ENCODE assay signal across 17 cellular contexts in genomic region chr5:32279223-32279622, GRCh38. TPM values are rescaled to one million over a fixed set of nuclear protein-coding genes. Genes with fewer than 3 reads are reported as not detected.
DNase-seq lines count a peak whose midpoint lies in the region; ATAC-seq and TF ChIP-seq lines count a peak whose summit lies in the region.
"Had no signal": no experiment of that assay in that cellular context is flagged by ENCODE, and none has a peak within 500 bp of the region (broad histone marks: within the 10 kb centered on the region; RNA-seq: fewer than 3 reads in every experiment).

No MANE protein-coding gene starts in this region.

- no peaks in the 10 kb centered on the region for H3K36me3 ChIP-seq in GM23338 (ENCODE audit: insufficient read depth)
- H3K36me3 ChIP-seq in naive thymus-derived CD4-positive, alpha-beta T cell (ENCODE audit: control insufficient read depth in 2 of 3, insufficient read depth in 3 of 3, low read length in 3 of 3) = peaks cover 0 to 11% (median 0%) of the 10 kb centered on the region in 3 experiments

- H3F3A ChIP-seq in GM23338 (replicated peaks; ENCODE audit: low read depth) = no peaks in the 10 kb centered on the region; the same call in 1 of the 2 replicates

- CTCF ChIA-PET in naive thymus-derived CD4-positive, alpha-beta T cell (lab: Charles Lee) = no interaction called here

- no peaks in the 10 kb centered on the region for H3K27me3 ChIP-seq in GM23338 (ENCODE audit: insufficient read depth)
- no peaks in the 10 kb centered on the region for H3K27me3 ChIP-seq in naive thymus-derived CD4-positive, alpha-beta T cell (ENCODE audit: control insufficient read depth in 2 of 2, insufficient read depth in 2 of 2, low read length in 2 of 2)

- no peaks in the 10 kb centered on the region for H3K9me3 ChIP-seq in naive thymus-derived CD4-positive, alpha-beta T cell (ENCODE audit: control insufficient read depth in 2 of 3, low read length in 3 of 3)

- TF ChIP-seq CTCF in GM23338 (conservative IDR thresholded peaks at IDR 0.05; ENCODE audit: low read depth in 2 of 2) = no peak

- H3K9me2 ChIP-seq in GM23338 (ENCODE audit: insufficient read depth) = no peaks in the 10 kb centered on the region

- H3K27me3 Mint-ChIP-seq in activated CD4-positive, alpha-beta T cell treated with anti-CD3 and anti-CD28 coated beads, Interleukin-2, amount 10 ng/mL, durations not matched to agents 24 days and 14 days = no peaks in the 10 kb centered on the region
- peaks cover 10% of the 10 kb centered on the region for H3K27me3 Mint-ChIP-seq in GM23338 (ENCODE audit: insufficient read depth, low read depth, poor library complexity)
- H3K27me3 Mint-ChIP-seq in activated T-helper 1 cell treated with anti-CD3 and anti-CD28 coated beads, Interleukin-12 subunit alpha, Interleukin-12 subunit beta, Interleukin-2, Interleukin-4 antibody, amounts not matched to agents 30 ng/mL and 10 ng/mL and 1 ng/mL, durations not matched to agents 14 hours and 24 hours and 36 hours (ENCODE audit: insufficient read depth) = no peaks in the 10 kb centered on the region
- no peaks in the 10 kb centered on the region for H3K27me3 Mint-ChIP-seq in naive thymus-derived CD4-positive, alpha-beta T cell

- H3K79me2 ChIP-seq in GM23338 (replicated peaks; ENCODE audit: insufficient read depth) = peaks cover 74% of the 10 kb centered on the region

- POLR2A ChIA-PET in naive thymus-derived CD4-positive, alpha-beta T cell (lab: Charles Lee) = interaction anchor here (0.6 kb wide), 1 partner anchor 1568 kb away, joined by 4 read pairs; no protein-coding TSS in a partner anchor

- no peaks in the 10 kb centered on the region for H3K9me3 Mint-ChIP-seq in activated CD4-positive, alpha-beta T cell treated with anti-CD3 and anti-CD28 coated beads, Interleukin-2, amount 10 ng/mL, durations not matched to agents 24 days and 14 days
- H3K9me3 Mint-ChIP-seq in GM23338 = no peaks in the 10 kb centered on the region
- H3K9me3 Mint-ChIP-seq in activated T-helper 1 cell treated with anti-CD3 and anti-CD28 coated beads, Interleukin-12 subunit alpha, Interleukin-12 subunit beta, Interleukin-2, Interleukin-4 antibody, amounts not matched to agents 30 ng/mL and 10 ng/mL and 1 ng/mL, durations not matched to agents 14 hours and 24 hours and 36 hours = peaks cover 5% of the 10 kb centered on the region
- peaks cover 0 to 4% (median 0%) of the 10 kb centered on the region in 11 donors for H3K9me3 Mint-ChIP-seq in naive thymus-derived CD4-positive, alpha-beta T cell

- H3K27ac Mint-ChIP-seq in activated CD4-positive, alpha-beta T cell treated with anti-CD3 and anti-CD28 coated beads, Interleukin-2, amount 10 ng/mL, durations not matched to agents 24 days and 14 days = peak overlapping the region; percentile 20
- H3K27ac Mint-ChIP-seq in GM23338 = peak overlapping the region; percentile 82
- no peak overlapping the region for H3K27ac Mint-ChIP-seq in activated T-helper 1 cell treated with anti-CD3 and anti-CD28 coated beads, Interleukin-12 subunit alpha, Interleukin-12 subunit beta, Interleukin-2, Interleukin-4 antibody, amounts not matched to agents 30 ng/mL and 10 ng/mL and 1 ng/mL, durations not matched to agents 14 hours and 24 hours and 36 hours
- peak overlapping the region in 6 of 9 donors; percentile 9 to 85 (median 40) for H3K27ac Mint-ChIP-seq in naive thymus-derived CD4-positive, alpha-beta T cell

- H3K4me3 ChIP-seq in GM23338 = no peak overlapping the region
- no peak overlapping the region for H3K4me3 ChIP-seq in naive thymus-derived CD4-positive, alpha-beta T cell (ENCODE audit: low read length)
- H3K4me3 ChIP-seq: GM23248 had no signal

- no peak overlapping the region for H2AFZ ChIP-seq in GM23338
- H2AFZ ChIP-seq: GM23248 had no signal

- H4K20me1 ChIP-seq in GM23338 (replicated peaks; ENCODE audit: insufficient read depth) = no peaks in the 10 kb centered on the region

- no peak for DNase-seq in activated CD4-positive, alpha-beta T cell treated with anti-CD3 and anti-CD28 coated beads, Interleukin-2, amount 10 ng/mL, durations not matched to agents 24 days and 14 days
- DNase-seq in activated CD4-positive, alpha-beta T cell treated with anti-CD3 and anti-CD28 coated beads, Interleukin-2, amount 50 U/mL, for 4 hours = no peak
- no peak for DNase-seq in GM23338 (ENCODE audit: low spot score)
- DNase-seq in activated T-helper 1 cell treated with anti-CD3 and anti-CD28 coated beads, Interleukin-12 subunit alpha, Interleukin-12 subunit beta, Interleukin-2, Interleukin-4 antibody, amounts not matched to agents 30 ng/mL and 10 ng/mL and 1 ng/mL, durations not matched to agents 14 hours and 24 hours and 36 hours (ENCODE audit: low spot score) = no peak
- DNase-seq in naive thymus-derived CD4-positive, alpha-beta T cell = no peak
- DNase-seq in left colon = no peak
- DNase-seq in left lobe of liver (ENCODE audit: low spot score) = no peak
- DNase-seq: Calu3, GM23248, KBM-7, NCI-H1092 treated with DMSO at 0.1 percent for 48 hours, NCI-H1694, NCI-H446 treated with DMSO at 0.1 percent for 48 hours, NCI-H774, SHP77 had no signal

- intact Hi-C loops in activated CD4-positive, alpha-beta T cell treated with anti-CD3 and anti-CD28 coated beads, Interleukin-2, amount 10 ng/mL, durations not matched to agents 24 days and 14 days (cut with micrococcal nuclease) = loop anchor here (2.0 kb wide), 1 partner anchor 106 kb away; no protein-coding TSS in a partner anchor
- intact Hi-C loops in activated T-helper 1 cell treated with anti-CD3 and anti-CD28 coated beads, Interleukin-12 subunit alpha, Interleukin-12 subunit beta, Interleukin-2, Interleukin-4 antibody, amounts not matched to agents 30 ng/mL and 10 ng/mL and 1 ng/mL, durations not matched to agents 14 hours and 24 hours and 36 hours (cut with micrococcal nuclease) = no loop called here
- intact Hi-C loops in naive thymus-derived CD4-positive, alpha-beta T cell (cut with micrococcal nuclease) = loop anchor here in 1 of 2 donors (5.0 kb wide), 1 partner anchor 48 kb away; no protein-coding TSS in a partner anchor
- intact Hi-C loops in left colon (cut with DNase I, micrococcal nuclease) = no loop called here

- peaks cover 60% of the 10 kb centered on the region for H3K4me1 ChIP-seq in GM23338 (ENCODE audit: insufficient read depth)
- H3K4me1 ChIP-seq in naive thymus-derived CD4-positive, alpha-beta T cell (ENCODE audit: control insufficient read depth in 2 of 2, insufficient read depth in 2 of 2, low read length in 2 of 2) = peaks cover 7 to 21% of the 10 kb centered on the region in 2 donors

- ATAC-seq in GM23338 (no peak), left colon (no peak), left lobe of liver (no peak), HG03565 (IDR thresholded peaks at IDR 0.05; ENCODE audit: unreplicated experiment) (no peak)
- ATAC-seq in naive thymus-derived CD4-positive, alpha-beta T cell = no peak
- ATAC-seq: Panc1 had no signal

- H3K4me1 Mint-ChIP-seq in activated CD4-positive, alpha-beta T cell treated with anti-CD3 and anti-CD28 coated beads, Interleukin-2, amount 10 ng/mL, durations not matched to agents 24 days and 14 days = peaks cover 56% of the 10 kb centered on the region
- H3K4me1 Mint-ChIP-seq in GM23338 = peaks cover 66% of the 10 kb centered on the region
- peaks cover 77% of the 10 kb centered on the region for H3K4me1 Mint-ChIP-seq in activated T-helper 1 cell treated with anti-CD3 and anti-CD28 coated beads, Interleukin-12 subunit alpha, Interleukin-12 subunit beta, Interleukin-2, Interleukin-4 antibody, amounts not matched to agents 30 ng/mL and 10 ng/mL and 1 ng/mL, durations not matched to agents 14 hours and 24 hours and 36 hours (ENCODE audit: low read depth)
- H3K4me1 Mint-ChIP-seq in naive thymus-derived CD4-positive, alpha-beta T cell = peaks cover 21 to 75% (median 62%) of the 10 kb centered on the region in 7 donors

- peak overlapping the region; percentile 46; the same call in 1 of the 2 replicates for H3K27ac ChIP-seq in GM23338 (ENCODE audit: low read depth)
- no peak overlapping the region for H3K27ac ChIP-seq in naive thymus-derived CD4-positive, alpha-beta T cell (ENCODE audit: low read depth, low read length)
- H3K27ac ChIP-seq: GM23248 had no signal

- H3K4me3 Mint-ChIP-seq in activated CD4-positive, alpha-beta T cell treated with anti-CD3 and anti-CD28 coated beads, Interleukin-2, amount 10 ng/mL, durations not matched to agents 24 days and 14 days = no peak overlapping the region
- no peak overlapping the region for H3K4me3 Mint-ChIP-seq in GM23338
- peak overlapping the region; percentile 8 for H3K4me3 Mint-ChIP-seq in activated T-helper 1 cell treated with anti-CD3 and anti-CD28 coated beads, Interleukin-12 subunit alpha, Interleukin-12 subunit beta, Interleukin-2, Interleukin-4 antibody, amounts not matched to agents 30 ng/mL and 10 ng/mL and 1 ng/mL, durations not matched to agents 14 hours and 24 hours and 36 hours
- H3K4me3 Mint-ChIP-seq in naive thymus-derived CD4-positive, alpha-beta T cell = no peak overlapping the region

- H3K36me3 Mint-ChIP-seq in activated CD4-positive, alpha-beta T cell treated with anti-CD3 and anti-CD28 coated beads, Interleukin-2, amount 10 ng/mL, durations not matched to agents 24 days and 14 days (ENCODE audit: low read depth) = peaks cover 28% of the 10 kb centered on the region
- H3K36me3 Mint-ChIP-seq in GM23338 (ENCODE audit: low read depth) = peaks cover 60% of the 10 kb centered on the region
- peaks cover 23% of the 10 kb centered on the region for H3K36me3 Mint-ChIP-seq in activated T-helper 1 cell treated with anti-CD3 and anti-CD28 coated beads, Interleukin-12 subunit alpha, Interleukin-12 subunit beta, Interleukin-2, Interleukin-4 antibody, amounts not matched to agents 30 ng/mL and 10 ng/mL and 1 ng/mL, durations not matched to agents 14 hours and 24 hours and 36 hours (ENCODE audit: low read depth)
- H3K36me3 Mint-ChIP-seq in naive thymus-derived CD4-positive, alpha-beta T cell = peaks cover 0 to 43% (median 6%) of the 10 kb centered on the region in 5 donors

- H3K4me2 ChIP-seq in GM23338 = no peak overlapping the region

TF ChIP-seq in GM23338, 12 proteins besides CTCF, POLR2A, EP300 and RAD21 (continues in another document):
- TF ChIP-seq EZH2 (IDR thresholded peaks at IDR 0.05; ENCODE audit: low read depth, unreplicated experiment) (no peak), NANOG (IDR thresholded peaks at IDR 0.05; ENCODE audit: borderline replicate concordance) (no peak), CREB1 (CRISPR knock-in tag; IDR thresholded peaks at IDR 0.05; ENCODE audit: low read depth) (no peak), JUNB (IDR thresholded peaks at IDR 0.05; ENCODE audit: unreplicated experiment) (no peak)

RNA-seq across cellular contexts. Expression of gene MTMR12, which starts 33.5 kb away (rescaled TPM):
- 26.5 and 29.8 TPM in 2 replicates for total RNA-seq in activated CD4-positive, alpha-beta T cell treated with anti-CD3 and anti-CD28 coated beads, Interleukin-2, amount 10 ng/mL, durations not matched to agents 24 days and 14 days
- 47.4 and 51.6 TPM in 2 replicates for total RNA-seq in GM23338 (2014; rRNA removed; shearing (Covaris generic))
- polyA plus RNA-seq in GM23338 (2016; fragmentation: Nextera tagmentation; extraction: Ambion mirVana) = 17.7 and 18.3 TPM in 2 replicates
- total RNA-seq in activated T-helper 1 cell treated with anti-CD3 and anti-CD28 coated beads, Interleukin-12 subunit alpha, Interleukin-12 subunit beta, Interleukin-2, Interleukin-4 antibody, amounts not matched to agents 30 ng/mL and 10 ng/mL and 1 ng/mL, durations not matched to agents 14 hours and 24 hours and 36 hours = 26.2 and 29.9 TPM in 2 replicates
- 10 to 100 TPM; 19.0 to 28.2 (median 24.0) TPM for total RNA-seq in naive thymus-derived CD4-positive, alpha-beta T cell
- polyA plus RNA-seq in naive thymus-derived CD4-positive, alpha-beta T cell = 10 to 100 TPM; 12.4 to 17.2 TPM
- total RNA-seq in left colon (10 to 100 TPM; 19.4 to 25.5 TPM), left lobe of liver (15.3 TPM)
